Comparison of ENCODE assay signal across 9 cellular contexts in genomic region chr1:66520655-66521054, GRCh38.
"Had no signal": no experiment of that assay in that cellular context is flagged by ENCODE, and none has a peak within 500 bp of the region (broad histone marks: within the 10 kb centered on the region; RNA-seq: fewer than 3 reads in every experiment).

No MANE protein-coding gene starts in this region.

- ATAC-seq: HCT116, K562 had no signal

- H3K36me3 ChIP-seq: HAP-1 had no signal

- H3K27ac ChIP-seq: HL-60 had no signal

- H2AFZ ChIP-seq: GM23248 had no signal

- DNase-seq: GM23248, GOT3, H7, HFFc6, KG1 had no signal

- FAIRE-seq: K562 had no signal

- H3K9ac ChIP-seq: GM23248 had no signal

- H3K4me3 ChIP-seq: GM23248, HAP-1, K562 had no signal

- H3K4me1 ChIP-seq: HAP-1 had no signal

- H3K9me3 ChIP-seq: HAP-1 had no signal
